37 cellular contexts compared by ENCODE assay signal in genomic region chr3:79835701-79836100, GRCh38.
"Had no signal": no experiment of that assay in that cellular context is flagged by ENCODE, and none has a peak within 500 bp of the region (broad histone marks: within the 10 kb centered on the region; RNA-seq: fewer than 3 reads in every experiment).

No MANE protein-coding gene starts in this region.

- H3K4me1 Mint-ChIP-seq: activated CD4-positive, alpha-beta T cell treated with anti-CD3 and anti-CD28 coated beads, Interleukin-2, amount 10 ng/mL, durations not matched to agents 24 days and 14 days; activated naive CD8-positive, alpha-beta T cell treated with anti-CD3 and anti-CD28 coated beads for 36 hours; activated T-helper 17 cell treated with anti-CD3 and anti-CD28 coated beads, Interleukin-2, amount 50 U/mL, for 72 hours; brain; central memory CD8-positive, alpha-beta T cell; WTC11 had no signal

- H3K4me1 ChIP-seq: ascending aorta had no signal

- ATAC-seq: activated CD8-positive, alpha-beta T cell treated with anti-CD3 and anti-CD28 coated beads for 36 hours; activated naive CD4-positive, alpha-beta T cell treated with anti-CD3 and anti-CD28 coated beads, Interleukin-2, amount 50 U/mL, for 72 hours; activated T-cell treated with anti-CD3 and anti-CD28 coated beads, Interleukin-2, amount 50 U/mL, for 4 hours; activated T-cell treated with anti-CD3 and anti-CD28 coated beads, Interleukin-2, amount 50 U/mL, for 72 hours; activated T-helper 17 cell treated with anti-CD3 and anti-CD28 coated beads, Interleukin-2, amount 50 U/mL, for 72 hours; WTC11 had no signal

- H3K27ac Mint-ChIP-seq: activated CD4-positive, alpha-beta memory T cell treated with anti-CD3 and anti-CD28 coated beads for 36 hours; activated CD4-positive, alpha-beta T cell treated with anti-CD3 and anti-CD28 coated beads, Interleukin-2, amount 10 ng/mL, durations not matched to agents 24 days and 14 days; activated CD8-positive, alpha-beta T cell treated with anti-CD3 and anti-CD28 coated beads for 36 hours; activated naive CD4-positive, alpha-beta T cell treated with anti-CD3 and anti-CD28 coated beads for 36 hours; activated naive CD4-positive, alpha-beta T cell treated with anti-CD3 and anti-CD28 coated beads, Interleukin-2, amount 50 U/mL, for 72 hours; activated naive CD8-positive, alpha-beta T cell treated with anti-CD3 and anti-CD28 coated beads for 36 hours; activated T-cell treated with anti-CD3 and anti-CD28 coated beads, Interleukin-2, amount 50 U/mL, for 72 hours; activated T-helper 1 cell treated with anti-CD3 and anti-CD28 coated beads, Interleukin-12 subunit alpha, Interleukin-12 subunit beta, Interleukin-2, Interleukin-4 antibody, amounts not matched to agents 30 ng/mL and 10 ng/mL and 1 ng/mL, durations not matched to agents 14 hours and 24 hours and 36 hours; activated T-helper 17 cell treated with anti-CD3 and anti-CD28 coated beads, Interleukin-2, amount 50 U/mL, for 72 hours; brain; T-helper 1 cell treated with Interleukin-12 subunit alpha and Interleukin-12 subunit beta and Interleukin-4 antibody, amounts not matched to agents 30 μg/mL and 1 μg/mL, for 36 hours; T-helper 2 cell treated with Interferon-gamma antibody and Interleukin-4, amounts not matched to agents 5 μg/mL and 100 μg/mL, for 36 hours; WTC11 had no signal

- DNase-seq: activated CD4-positive, alpha-beta memory T cell treated with anti-CD3 and anti-CD28 coated beads for 36 hours; activated CD4-positive, alpha-beta T cell treated with anti-CD3 and anti-CD28 coated beads for 4 hours; activated CD4-positive, alpha-beta T cell treated with anti-CD3 and anti-CD28 coated beads, Interleukin-2, amount 10 ng/mL, durations not matched to agents 24 days and 14 days; activated CD4-positive, alpha-beta T cell treated with anti-CD3 and anti-CD28 coated beads, Interleukin-2, amount 50 U/mL, for 1 hour; activated CD4-positive, alpha-beta T cell treated with anti-CD3 and anti-CD28 coated beads, Interleukin-2, amount 50 U/mL, for 4 hours; activated CD4-positive, CD25-positive, alpha-beta regulatory T cell; activated CD4-positive, CD25-positive, alpha-beta regulatory T cell treated with anti-CD3 and anti-CD28 coated beads, Interleukin-2, amount 50 U/mL, for 72 hours; activated CD8-positive, alpha-beta memory T cell treated with anti-CD3 and anti-CD28 coated beads, Interleukin-2, amount 50 U/mL, for 4 hours; activated CD8-positive, alpha-beta T cell treated with anti-CD3 and anti-CD28 coated beads for 36 hours; activated effector memory CD4-positive, alpha-beta T cell treated with anti-CD3 and anti-CD28 coated beads, Interleukin-2, amount 50 U/mL, for 16 hours; activated gamma-delta T cell treated with Interleukin-2 at 50 U/mL for 16 hours; activated naive CD4-positive, alpha-beta T cell; activated naive CD4-positive, alpha-beta T cell treated with anti-CD3 and anti-CD28 coated beads for 36 hours; activated naive CD4-positive, alpha-beta T cell treated with anti-CD3 and anti-CD28 coated beads, Interleukin-2, amount 50 U/mL, for 16 hours; activated naive CD8-positive, alpha-beta T cell treated with anti-CD3 and anti-CD28 coated beads for 36 hours; activated T-cell treated with anti-CD3 and anti-CD28 coated beads for 4 hours; activated T-cell treated with anti-CD3 and anti-CD28 coated beads, Interleukin-2, amount 50 U/mL, for 1 hour; activated T-cell treated with anti-CD3 and anti-CD28 coated beads, Interleukin-2, amount 50 U/mL, for 4 hours; activated T-cell treated with anti-CD3 and anti-CD28 coated beads, Interleukin-2, amount 50 U/mL, for 72 hours; amygdala; anterior cingulate cortex; caudate nucleus; cerebellar nuclear complex; T-helper 1 cell; T-helper 2 cell; T-helper 9 cell; WERI-Rb-1 had no signal

- H3K4me3 Mint-ChIP-seq: activated CD4-positive, alpha-beta memory T cell treated with anti-CD3 and anti-CD28 coated beads for 36 hours; activated CD4-positive, alpha-beta T cell treated with anti-CD3 and anti-CD28 coated beads, Interleukin-2, amount 10 ng/mL, durations not matched to agents 24 days and 14 days; activated CD8-positive, alpha-beta T cell treated with anti-CD3 and anti-CD28 coated beads for 36 hours; activated naive CD4-positive, alpha-beta T cell treated with anti-CD3 and anti-CD28 coated beads for 36 hours; activated naive CD8-positive, alpha-beta T cell treated with anti-CD3 and anti-CD28 coated beads for 36 hours; activated T-cell treated with anti-CD3 and anti-CD28 coated beads, Interleukin-2, amount 50 U/mL, for 4 hours; activated T-cell treated with anti-CD3 and anti-CD28 coated beads, Interleukin-2, amount 50 U/mL, for 72 hours; activated T-helper 1 cell treated with anti-CD3 and anti-CD28 coated beads, Interleukin-12 subunit alpha, Interleukin-12 subunit beta, Interleukin-2, Interleukin-4 antibody, amounts not matched to agents 30 ng/mL and 10 ng/mL and 1 ng/mL, durations not matched to agents 14 hours and 24 hours and 36 hours; activated T-helper 17 cell treated with anti-CD3 and anti-CD28 coated beads, Interleukin-2, amount 50 U/mL, for 72 hours; brain; central memory CD8-positive, alpha-beta T cell; T-helper 1 cell treated with Interleukin-12 subunit alpha and Interleukin-12 subunit beta and Interleukin-4 antibody, amounts not matched to agents 30 μg/mL and 1 μg/mL, for 36 hours; T-helper 2 cell treated with Interferon-gamma antibody and Interleukin-4, amounts not matched to agents 5 μg/mL and 100 μg/mL, for 36 hours; WTC11 had no signal

- H3K4me3 ChIP-seq: ascending aorta, cardiac muscle cell had no signal

- H3K27ac ChIP-seq: ascending aorta, cardiac muscle cell, WERI-Rb-1 had no signal

- H3K36me3 ChIP-seq: ascending aorta, cardiac muscle cell, WERI-Rb-1 had no signal

- H3K27me3 Mint-ChIP-seq: activated CD4-positive, alpha-beta memory T cell treated with anti-CD3 and anti-CD28 coated beads for 36 hours; activated CD4-positive, alpha-beta T cell treated with anti-CD3 and anti-CD28 coated beads, Interleukin-2, amount 10 ng/mL, durations not matched to agents 24 days and 14 days; activated CD8-positive, alpha-beta T cell treated with anti-CD3 and anti-CD28 coated beads for 36 hours; activated naive CD8-positive, alpha-beta T cell treated with anti-CD3 and anti-CD28 coated beads for 36 hours; activated T-helper 17 cell treated with anti-CD3 and anti-CD28 coated beads, Interleukin-2, amount 50 U/mL, for 72 hours; central memory CD8-positive, alpha-beta T cell had no signal

- H3K36me3 Mint-ChIP-seq: activated CD4-positive, alpha-beta memory T cell treated with anti-CD3 and anti-CD28 coated beads for 36 hours; activated naive CD8-positive, alpha-beta T cell treated with anti-CD3 and anti-CD28 coated beads for 36 hours; brain; WTC11 had no signal

- H3K27me3 ChIP-seq: ascending aorta, cardiac muscle cell had no signal
